1 cellular context compared by ENCODE assay signal in the genomic region with DNA sequence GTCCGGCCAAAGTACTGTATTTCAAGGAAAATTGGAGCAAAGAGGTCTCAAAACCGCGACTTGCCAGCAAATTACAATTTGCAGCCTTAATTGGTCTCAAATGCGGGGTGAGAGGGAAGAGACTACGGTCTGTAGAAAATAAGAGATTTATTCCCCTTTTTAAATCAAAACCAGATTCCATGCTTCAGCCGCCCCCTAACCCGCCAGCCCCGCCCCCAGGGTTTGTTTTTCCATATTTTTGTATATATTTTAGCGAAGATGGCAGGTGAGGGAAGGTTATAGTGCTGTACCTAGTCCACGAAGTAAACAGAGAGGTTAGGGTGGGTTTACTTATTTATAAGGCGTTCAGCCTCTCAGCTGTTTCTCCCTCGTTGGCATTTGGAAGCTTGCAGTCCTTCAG.
TF ChIP-seq lines count a peak whose summit lies in the region.

No MANE protein-coding gene starts in this region.

TF ChIP-seq in SK-N-SH treated with all-trans-retinoic acid at 6 μM for 48 hours, 23 proteins besides CTCF, POLR2A, EP300 and RAD21 (continued from another document):
- TF ChIP-seq, protein P1, sequence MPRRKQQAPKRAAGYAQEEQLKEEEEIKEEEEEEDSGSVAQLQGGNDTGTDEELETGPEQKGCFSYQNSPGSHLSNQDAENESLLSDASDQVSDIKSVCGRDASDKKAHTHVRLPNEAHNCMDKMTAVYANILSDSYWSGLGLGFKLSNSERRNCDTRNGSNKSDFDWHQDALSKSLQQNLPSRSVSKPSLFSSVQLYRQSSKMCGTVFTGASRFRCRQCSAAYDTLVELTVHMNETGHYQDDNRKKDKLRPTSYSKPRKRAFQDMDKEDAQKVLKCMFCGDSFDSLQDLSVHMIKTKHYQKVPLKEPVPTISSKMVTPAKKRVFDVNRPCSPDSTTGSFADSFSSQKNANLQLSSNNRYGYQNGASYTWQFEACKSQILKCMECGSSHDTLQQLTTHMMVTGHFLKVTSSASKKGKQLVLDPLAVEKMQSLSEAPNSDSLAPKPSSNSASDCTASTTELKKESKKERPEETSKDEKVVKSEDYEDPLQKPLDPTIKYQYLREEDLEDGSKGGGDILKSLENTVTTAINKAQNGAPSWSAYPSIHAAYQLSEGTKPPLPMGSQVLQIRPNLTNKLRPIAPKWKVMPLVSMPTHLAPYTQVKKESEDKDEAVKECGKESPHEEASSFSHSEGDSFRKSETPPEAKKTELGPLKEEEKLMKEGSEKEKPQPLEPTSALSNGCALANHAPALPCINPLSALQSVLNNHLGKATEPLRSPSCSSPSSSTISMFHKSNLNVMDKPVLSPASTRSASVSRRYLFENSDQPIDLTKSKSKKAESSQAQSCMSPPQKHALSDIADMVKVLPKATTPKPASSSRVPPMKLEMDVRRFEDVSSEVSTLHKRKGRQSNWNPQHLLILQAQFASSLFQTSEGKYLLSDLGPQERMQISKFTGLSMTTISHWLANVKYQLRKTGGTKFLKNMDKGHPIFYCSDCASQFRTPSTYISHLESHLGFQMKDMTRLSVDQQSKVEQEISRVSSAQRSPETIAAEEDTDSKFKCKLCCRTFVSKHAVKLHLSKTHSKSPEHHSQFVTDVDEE (CRISPR knock-in tag; IDR thresholded peaks at IDR 0.05), result no peak
